ENCODE assay signal across 23 cellular contexts in genomic region chr7:47893721-47894365, GRCh38.
"Had no signal": no experiment of that assay in that cellular context is flagged by ENCODE, and none has a peak within 500 bp of the region (broad histone marks: within the 10 kb centered on the region; RNA-seq: fewer than 3 reads in every experiment).

No MANE protein-coding gene starts in this region.

- H3K4me1 Mint-ChIP-seq: activated naive CD8-positive, alpha-beta T cell treated with anti-CD3 and anti-CD28 coated beads, Interleukin-2, amount 10 ng/mL, durations not matched to agents 7 days and 5 days; central memory CD8-positive, alpha-beta T cell had no signal

- ATAC-seq: activated T-cell treated with anti-CD3 and anti-CD28 coated beads, Interleukin-2, amount 50 U/mL, for 72 hours had no signal

- FAIRE-seq: RCC 7860, TTC549 had no signal

- H3K27ac Mint-ChIP-seq: activated CD4-positive, alpha-beta memory T cell treated with anti-CD3 and anti-CD28 coated beads for 36 hours; activated CD4-positive, alpha-beta T cell treated with anti-CD3 and anti-CD28 coated beads, Interleukin-2, amount 10 ng/mL, durations not matched to agents 7 days and 5 days; activated naive CD8-positive, alpha-beta T cell treated with anti-CD3 and anti-CD28 coated beads, Interleukin-2, amount 10 ng/mL, durations not matched to agents 7 days and 5 days; activated T-cell treated with anti-CD3 and anti-CD28 coated beads, Interleukin-2, amount 50 U/mL, for 72 hours; activated T-helper 2 cell treated with anti-CD3 and anti-CD28 coated beads, Interferon-gamma antibody, Interleukin-2, Interleukin-4, amounts not matched to agents 10 μg/mL and 5 μg/mL and 100 μg/mL, durations not matched to agents 14 hours and 24 hours and 36 hours; T-helper 1 cell treated with Interleukin-12 subunit alpha and Interleukin-12 subunit beta and Interleukin-4 antibody, amounts not matched to agents 30 μg/mL and 1 μg/mL, for 36 hours had no signal

- H3K36me3 ChIP-seq: adrenal gland had no signal

- H3K4me3 ChIP-seq: adrenal gland had no signal

- DNase-seq: activated CD4-positive, alpha-beta memory T cell treated with anti-CD3 and anti-CD28 coated beads for 36 hours; activated CD4-positive, alpha-beta T cell treated with anti-CD3 and anti-CD28 coated beads, Interleukin-2, amount 10 ng/mL, durations not matched to agents 7 days and 5 days; activated CD4-positive, CD25-positive, alpha-beta regulatory T cell; activated CD8-positive, alpha-beta memory T cell treated with anti-CD3 and anti-CD28 coated beads for 24 hours; activated gamma-delta T cell treated with Interleukin-2 at 50 U/mL for 16 hours; activated naive CD4-positive, alpha-beta T cell treated with anti-CD3 and anti-CD28 coated beads, Interleukin-2, amount 50 U/mL, for 16 hours; activated naive CD8-positive, alpha-beta T cell treated with anti-CD3 and anti-CD28 coated beads, Interleukin-2, amount 10 ng/mL, durations not matched to agents 7 days and 5 days; anterior cingulate cortex; KG1; NCI-H1048; NCI-H1417; NCI-H1694 treated with DMSO at 0.1 percent for 48 hours; NCI-H2029 treated with DMSO at 0.1 percent for 48 hours; NCI-H524; SHP77 treated with DMSO at 0.1 percent for 48 hours had no signal

- H3K9me3 ChIP-seq: adrenal gland had no signal

- H3K27me3 ChIP-seq: adrenal gland had no signal

- H3K27ac ChIP-seq: adrenal gland, VCaP had no signal

- H3K27me3 Mint-ChIP-seq: activated CD4-positive, alpha-beta memory T cell treated with anti-CD3 and anti-CD28 coated beads for 36 hours; activated CD4-positive, alpha-beta T cell treated with anti-CD3 and anti-CD28 coated beads, Interleukin-2, amount 10 ng/mL, durations not matched to agents 7 days and 5 days had no signal

- H3K9me3 Mint-ChIP-seq: activated CD4-positive, alpha-beta memory T cell treated with anti-CD3 and anti-CD28 coated beads for 36 hours; activated CD4-positive, alpha-beta T cell treated with anti-CD3 and anti-CD28 coated beads, Interleukin-2, amount 10 ng/mL, durations not matched to agents 7 days and 5 days; activated naive CD8-positive, alpha-beta T cell treated with anti-CD3 and anti-CD28 coated beads, Interleukin-2, amount 10 ng/mL, durations not matched to agents 7 days and 5 days; activated T-cell treated with anti-CD3 and anti-CD28 coated beads, Interleukin-2, amount 50 U/mL, for 72 hours; activated T-helper 2 cell treated with anti-CD3 and anti-CD28 coated beads, Interferon-gamma antibody, Interleukin-2, Interleukin-4, amounts not matched to agents 10 μg/mL and 5 μg/mL and 100 μg/mL, durations not matched to agents 14 hours and 24 hours and 36 hours; central memory CD8-positive, alpha-beta T cell; T-helper 1 cell treated with Interleukin-12 subunit alpha and Interleukin-12 subunit beta and Interleukin-4 antibody, amounts not matched to agents 30 μg/mL and 1 μg/mL, for 36 hours had no signal

- H3K4me1 ChIP-seq: adrenal gland had no signal

- H3K4me3 Mint-ChIP-seq: activated CD4-positive, alpha-beta memory T cell treated with anti-CD3 and anti-CD28 coated beads for 36 hours; activated CD4-positive, alpha-beta T cell treated with anti-CD3 and anti-CD28 coated beads, Interleukin-2, amount 10 ng/mL, durations not matched to agents 7 days and 5 days; activated naive CD8-positive, alpha-beta T cell treated with anti-CD3 and anti-CD28 coated beads, Interleukin-2, amount 10 ng/mL, durations not matched to agents 7 days and 5 days; activated T-cell treated with anti-CD3 and anti-CD28 coated beads, Interleukin-2, amount 50 U/mL, for 72 hours; central memory CD8-positive, alpha-beta T cell; T-helper 1 cell treated with Interleukin-12 subunit alpha and Interleukin-12 subunit beta and Interleukin-4 antibody, amounts not matched to agents 30 μg/mL and 1 μg/mL, for 36 hours had no signal

- H3K36me3 Mint-ChIP-seq: activated CD4-positive, alpha-beta memory T cell treated with anti-CD3 and anti-CD28 coated beads for 36 hours; activated naive CD8-positive, alpha-beta T cell treated with anti-CD3 and anti-CD28 coated beads, Interleukin-2, amount 10 ng/mL, durations not matched to agents 7 days and 5 days had no signal
